15 cellular contexts compared by ENCODE assay signal in the genomic region with DNA sequence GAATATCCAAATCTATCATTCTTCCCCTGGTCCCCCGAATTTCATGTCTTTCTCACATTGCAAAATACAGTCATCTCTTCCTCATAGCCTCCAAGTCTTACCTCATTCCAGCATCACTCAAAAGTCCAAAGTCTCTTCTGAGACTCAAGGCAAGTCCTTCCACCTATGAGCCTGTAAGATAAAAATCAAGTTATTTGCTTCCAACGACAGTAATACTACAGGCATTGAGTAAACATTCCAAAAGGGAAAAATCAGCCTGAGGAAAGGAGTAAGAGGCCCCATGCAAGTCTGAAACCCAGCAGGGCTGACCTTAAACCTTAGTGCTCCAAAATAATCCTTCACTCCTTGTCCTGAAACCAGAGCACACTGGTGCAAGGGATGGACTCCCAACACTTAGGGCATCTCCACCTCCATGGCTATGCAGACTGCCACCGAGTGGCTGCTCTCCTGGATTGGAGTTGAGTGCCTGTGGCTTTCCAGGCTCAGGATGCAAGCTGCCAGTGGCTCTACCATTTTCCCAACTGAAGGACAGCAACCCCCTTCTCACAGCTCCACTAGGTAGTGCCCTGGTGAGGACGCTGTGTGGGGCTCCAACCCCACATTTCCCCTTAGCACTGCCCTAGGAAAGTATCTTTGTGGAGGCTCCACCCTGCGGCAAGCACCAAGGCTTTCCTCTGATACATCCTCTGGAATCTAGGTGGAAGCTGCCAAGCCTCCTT.
"Had no signal": no experiment of that assay in that cellular context is flagged by ENCODE, and none has a peak within 500 bp of the region (broad histone marks: within the 10 kb centered on the region; RNA-seq: fewer than 3 reads in every experiment).

No MANE protein-coding gene starts in this region.

- H3K36me3 ChIP-seq: adrenal gland, cardiac muscle cell, esophagus muscularis mucosa, sigmoid colon, tibial nerve, vagina had no signal

- H3K27ac ChIP-seq: adrenal gland, cardiac muscle cell, sigmoid colon, tibial nerve, vagina, VCaP had no signal

- ATAC-seq: activated T-helper 17 cell treated with anti-CD3 and anti-CD28 coated beads, Interleukin-2, amount 50 U/mL, for 72 hours had no signal

- H3K9me3 ChIP-seq: adrenal gland, vagina had no signal

- H3K4me3 ChIP-seq: adrenal gland, cardiac muscle cell, esophagus muscularis mucosa, sigmoid colon, tibial nerve, vagina had no signal

- H3K27me3 Mint-ChIP-seq: activated T-helper 17 cell treated with anti-CD3 and anti-CD28 coated beads, Interleukin-2, amount 50 U/mL, for 72 hours had no signal

- H3K4me1 ChIP-seq: adrenal gland, vagina had no signal

- H3K9me3 Mint-ChIP-seq: activated T-helper 17 cell treated with anti-CD3 and anti-CD28 coated beads, Interleukin-2, amount 50 U/mL, for 72 hours had no signal

- H3K27ac Mint-ChIP-seq: activated naive CD4-positive, alpha-beta T cell treated with anti-CD3 and anti-CD28 coated beads for 36 hours; activated T-helper 17 cell treated with anti-CD3 and anti-CD28 coated beads, Interleukin-2, amount 50 U/mL, for 72 hours; nephron progenitor cell had no signal

- H3K4me1 Mint-ChIP-seq: activated T-helper 17 cell treated with anti-CD3 and anti-CD28 coated beads, Interleukin-2, amount 50 U/mL, for 72 hours had no signal

- H3K27me3 ChIP-seq: adrenal gland, cardiac muscle cell, esophagus muscularis mucosa, sigmoid colon, tibial nerve, vagina had no signal

- H3K4me3 Mint-ChIP-seq: activated naive CD4-positive, alpha-beta T cell treated with anti-CD3 and anti-CD28 coated beads for 36 hours; activated T-helper 17 cell treated with anti-CD3 and anti-CD28 coated beads, Interleukin-2, amount 50 U/mL, for 72 hours; nephron progenitor cell had no signal

- DNase-seq: activated CD4-positive, alpha-beta T cell treated with anti-CD3 and anti-CD28 coated beads, Interleukin-2, amount 50 U/mL, for 48 hours; activated naive CD4-positive, alpha-beta T cell treated with anti-CD3 and anti-CD28 coated beads for 36 hours; adrenal gland; kidney; nephron progenitor cell; occipital lobe; sigmoid colon; stimulated activated CD4-positive, alpha-beta T cell treated with anti-CD3 and anti-CD28 coated beads, Interleukin-1b, Interleukin-23, amount 100 ng/mL, for 48 hours; T-helper 9 cell had no signal
